In the genomic region with DNA sequence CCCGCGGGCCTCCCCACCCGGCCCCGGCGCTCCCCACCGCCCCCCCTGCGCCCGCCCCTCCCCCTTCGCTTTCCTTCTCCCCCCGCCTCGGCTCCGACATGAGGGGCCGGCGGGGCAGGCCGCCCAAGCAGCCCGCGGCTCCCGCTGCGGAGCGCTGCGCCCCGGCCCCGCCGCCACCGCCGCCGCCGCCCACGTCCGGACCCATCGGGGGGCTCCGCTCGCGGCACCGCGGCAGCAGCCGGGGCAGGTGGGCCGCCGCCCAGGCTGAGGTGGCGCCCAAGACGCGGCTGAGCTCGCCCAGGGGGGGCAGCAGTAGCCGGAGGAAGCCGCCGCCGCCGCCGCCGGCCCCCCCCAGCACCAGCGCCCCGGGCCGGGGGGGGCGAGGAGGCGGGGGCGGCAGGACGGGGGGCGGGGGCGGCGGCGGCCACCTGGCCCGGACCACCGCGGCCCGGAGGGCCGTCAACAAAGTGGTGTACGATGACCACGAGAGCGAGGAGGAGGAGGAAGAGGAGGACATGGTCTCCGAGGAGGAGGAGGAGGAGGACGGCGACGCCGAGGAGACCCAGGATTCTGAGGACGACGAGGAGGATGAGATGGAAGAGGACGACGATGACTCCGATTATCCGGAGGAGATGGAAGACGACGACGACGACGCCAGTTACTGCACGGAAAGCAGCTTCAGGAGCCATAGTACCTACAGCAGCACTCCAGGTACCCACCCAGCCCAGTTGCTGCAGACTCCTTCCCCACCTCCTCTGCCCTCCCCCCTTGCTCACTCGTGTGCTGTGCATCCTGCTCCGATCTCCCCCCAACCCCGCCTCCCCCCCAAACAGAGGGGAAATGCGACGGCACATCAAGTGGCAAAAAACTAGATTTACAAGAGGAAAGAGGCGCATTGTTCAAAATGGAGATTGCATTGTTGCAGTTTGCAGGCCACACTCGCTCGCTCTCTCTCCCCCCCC, we compare ENCODE assay signal across 8 cellular contexts. TPM values are rescaled to one million over a fixed set of nuclear protein-coding genes. Genes with fewer than 3 reads are reported as not detected.
A peak's percentile ranks its signal among the peaks of the same experiment; 100 is the strongest.
DNase-seq lines count a peak whose midpoint lies in the region; ATAC-seq, FAIRE-seq and TF ChIP-seq lines count a peak whose summit lies in the region.
"Not testable (repeated sequence)": the region's sequence is repeated elsewhere in the genome, so short reads cannot be mapped to it uniquely, and the experiment has no call there.

No MANE protein-coding gene starts in this region.

- H2BK15ac ChIP-seq in H1 (ENCODE audit: low read length), result peak overlapping the region; percentile 96; the same call in 1 of the 2 replicates

- ATAC-seq in GM19463 (IDR thresholded peaks at IDR 0.05; ENCODE audit: unreplicated experiment), result peak; percentile 34
- ATAC-seq in HG03460 (IDR thresholded peaks at IDR 0.05; ENCODE audit: unreplicated experiment), result peak; percentile 37

- peak overlapping the region; percentile 99 for H4K8ac ChIP-seq in H1 (ENCODE audit: extremely low read depth, insufficient read depth, low read length)

- peak overlapping the region; percentile 99 for H4K91ac ChIP-seq in H1 (replicated peaks; ENCODE audit: insufficient read length, low read length)

- DNase-seq in OCI-LY7 (ENCODE audit: low spot score) (peak; percentile 75), activated T-cell treated with anti-CD3 and anti-CD28 coated beads for 1 hour (ENCODE audit: low read depth) (peak; percentile 42), H1 (ENCODE audit: low read depth in 1 of 2, low spot score in 2 of 2) (peak in 1 of 2 experiments; percentile 79), lung microvascular endothelial cell (ENCODE audit: low read depth in 2 of 2) (peak; percentile 33 to 38)
- peak; percentile 37 to 50 for DNase-seq in stimulated activated CD4-positive, alpha-beta T cell treated with anti-CD3 and anti-CD28 coated beads, Interleukin-4, amount 100 ng/mL, for 4 hours

- POLR2A ChIA-PET in OCI-LY7 (lab: Charles Lee) (interaction anchor here (1.5 to 1.8 kb wide), 2 partner anchors 11 to 22 kb away, joined by 6 to 17 read pairs; no protein-coding TSS in a partner anchor), H1 (lab: Charles Lee; ENCODE audit: partially characterized antibody) (interaction anchor here (0.7 to 1.7 kb wide), 5 partner anchors 9 to 194 kb away, joined by 3 to 4 read pairs (median 3); no protein-coding TSS in a partner anchor)

- intact Hi-C loops in OCI-LY7 (cut with micrococcal nuclease; ENCODE audit: unreplicated experiment), result loop anchor here (1.0 to 5.0 kb wide), 5 partner anchors 13 to 449 kb away; partner anchors contain the start of genes NOL11 and PITPNC1

- H3K4me2 ChIP-seq in BLaER1 treated with 17β-estradiol and CSF1 and Interleukin-3, amounts not matched to agents 10 nM and 100 nM, result peak overlapping the region; percentile 75 to 96 (median 88); a peak in 21 of 22 replicates
- H3K4me2 ChIP-seq in OCI-LY7 (ENCODE audit: low read length) (peak overlapping the region; percentile 94), H1 (ENCODE audit: insufficient read depth in 1 of 2, low read depth in 2 of 2, low read length in 2 of 2) (peak overlapping the region; percentile 59 to 76)

- peak overlapping the region; percentile 99 for H2BK5ac ChIP-seq in H1 (ENCODE audit: low read depth, low read length)

- H2AFZ ChIP-seq in OCI-LY7 (ENCODE audit: low read length), result not testable (repeated sequence)
- H2AFZ ChIP-seq in H1 (ENCODE audit: low read length), result peak overlapping the region; percentile 77; the same call in 1 of the 2 replicates

- peak overlapping the region; percentile 99; the same call in 1 of the 2 replicates for H2AK5ac ChIP-seq in H1 (ENCODE audit: low read depth, low read length)

- H3K27ac ChIP-seq in BLaER1 treated with 17β-estradiol and CSF1 and Interleukin-3, amounts not matched to agents 10 nM and 100 nM, result peak overlapping the region; percentile 84 to 98 (median 93)
- H3K27ac ChIP-seq in OCI-LY7 (ENCODE audit: low read depth, low read length, poor library complexity, severe bottlenecking) (peak overlapping the region; percentile 89), H1 (ENCODE audit: low read depth, low read length) (peak overlapping the region; percentile 98)

- H3K4me3 ChIP-seq in BLaER1 treated with 17β-estradiol and CSF1 and Interleukin-3, amounts not matched to agents 10 nM and 100 nM, result peak overlapping the region; percentile 76 to 92 (median 80)
- H3K4me3 ChIP-seq in OCI-LY7 (ENCODE audit: low read depth, low read length, poor library complexity, severe bottlenecking) (peak overlapping the region; percentile 88), H1 (ENCODE audit: extremely low read depth in 1 of 4, insufficient read depth in 2 of 4, low read depth in 3 of 4, low read length in 4 of 4) (peak overlapping the region; percentile 54 to 97 (median 90))

- peaks cover 0 to 11% (median 0%) of the 10 kb centered on the region in 11 experiments; a peak in 10 of 22 replicates for H3K36me3 ChIP-seq in BLaER1 treated with 17β-estradiol and CSF1 and Interleukin-3, amounts not matched to agents 10 nM and 100 nM
- peaks cover 42% of the 10 kb centered on the region for H3K36me3 ChIP-seq in OCI-LY7 (ENCODE audit: insufficient read depth, low read length)
- H3K36me3 ChIP-seq in H1 (ENCODE audit: control insufficient read depth in 2 of 4, insufficient read depth in 4 of 4, low read length in 3 of 4), result not testable (repeated sequence)

- not testable (repeated sequence) for TF ChIP-seq RAD21 in H1 (IDR thresholded peaks at IDR 0.05 in 1 of 2, conservative IDR thresholded peaks at IDR 0.05 in 1 of 2; ENCODE audit: low read depth in 2 of 2, low read length in 2 of 2)

- 0% methylated on average over 11 of the region's 94 CpGs; no CpG with 5 or more reads in 1 of the 2 experiments for WGBS in H1 (ENCODE audit: extremely low coverage in 1 of 2, insufficient coverage in 1 of 2, insufficient read length in 1 of 2, insufficient replicate concordance in 2 of 2, low coverage in 1 of 2, low lambda C conversion rate in 2 of 2, missing lambda C conversion rate in 1 of 2), 2 experiments

- TF ChIP-seq CTCF in OCI-LY7 (conservative IDR thresholded peaks at IDR 0.05; ENCODE audit: low read length); H1 (IDR thresholded peaks at IDR 0.05; ENCODE audit: control extremely low read depth in 1 of 3, insufficient read depth in 1 of 3, low read depth in 1 of 3, low read length in 3 of 3): not testable (repeated sequence)

- H3K4me1 ChIP-seq in BLaER1 treated with 17β-estradiol and CSF1 and Interleukin-3, amounts not matched to agents 10 nM and 100 nM, result peaks cover 27 to 58% (median 44%) of the 10 kb centered on the region in 10 experiments
- H3K4me1 ChIP-seq in OCI-LY7 (ENCODE audit: insufficient read depth, low read length, poor library complexity, severe bottlenecking), result peaks cover 68% of the 10 kb centered on the region
- not testable (repeated sequence) for H3K4me1 ChIP-seq in H1 (replicated peaks in 1 of 4; ENCODE audit: control insufficient read depth in 3 of 4, insufficient read depth in 4 of 4, low read length in 3 of 4)

- peaks cover 15 to 44% (median 40%) of the 10 kb centered on the region in 11 experiments; a peak in 20 of 22 replicates for H4K20me1 ChIP-seq in BLaER1 treated with 17β-estradiol and CSF1 and Interleukin-3, amounts not matched to agents 10 nM and 100 nM
- H4K20me1 ChIP-seq in OCI-LY7 (ENCODE audit: insufficient read depth, low read length), result peaks cover 15% of the 10 kb centered on the region
- not testable (repeated sequence) for H4K20me1 ChIP-seq in H1 (replicated peaks in 1 of 2; ENCODE audit: control insufficient read depth in 1 of 2, insufficient read depth in 2 of 2, low read length in 2 of 2)

- not testable (repeated sequence) for H3K23ac ChIP-seq in H1 (ENCODE audit: insufficient read length)

- CTCF ChIA-PET in OCI-LY7 (lab: Charles Lee; ENCODE audit: unreplicated experiment), result not testable (repeated sequence)
- CTCF ChIA-PET in H1 (lab: Charles Lee; ENCODE audit: partially characterized antibody), result interaction anchor here (1.1 to 8.0 kb wide), 2 partner anchors 18 to 23 kb away, joined by 3 to 78 read pairs; no protein-coding TSS in a partner anchor

- not testable (repeated sequence) for H3K9me2 ChIP-seq in OCI-LY7 (ENCODE audit: insufficient read depth, low read length)

- H3K9ac ChIP-seq in BLaER1 treated with 17β-estradiol and CSF1 and Interleukin-3, amounts not matched to agents 10 nM and 100 nM, result peak overlapping the region; percentile 85 to 95 (median 92)
- H3K9ac ChIP-seq in H1 (replicated peaks in 1 of 4; ENCODE audit: extremely low read depth in 1 of 4, low read depth in 3 of 4, low read length in 3 of 4), result peak overlapping the region; percentile 86 to 99 (median 93)

- not testable (repeated sequence) for TF ChIP-seq EP300 in H1 (IDR thresholded peaks at IDR 0.05; ENCODE audit: borderline replicate concordance in 1 of 2, low read depth in 2 of 2, low read length in 2 of 2)

- peak in 1 of 2 experiments; percentile 54; a peak in 2 of 3 replicates for TF ChIP-seq POLR2A in H1 (IDR thresholded peaks at IDR 0.05; ENCODE audit: control extremely low read depth in 1 of 2, low read depth in 2 of 2, low read length in 2 of 2)

- not testable (repeated sequence) for BruUV-seq in OCI-LY7 (replicated peaks; lab: Mats Ljungman, UMichigan)

- H2BK20ac ChIP-seq in H1 (ENCODE audit: low read length), result not testable (repeated sequence)

- not testable (repeated sequence) for H3K9me3 ChIP-seq in BLaER1 treated with 17β-estradiol and CSF1 and Interleukin-3, amounts not matched to agents 10 nM and 100 nM (replicated peaks in 1 of 11); OCI-LY7 (ENCODE audit: low read length); H1 (ENCODE audit: insufficient read depth in 2 of 2, low read depth in 1 of 2, low read length in 1 of 2)

- H2BK12ac ChIP-seq in H1 (ENCODE audit: low read depth, low read length), result peak overlapping the region; percentile 99; the same call in 1 of the 2 replicates

- FAIRE-seq in H1 (lab: Jason Lieb, UNC), result not testable (repeated sequence)

- H4K5ac ChIP-seq in H1 (ENCODE audit: insufficient read length, low read depth, low read length), result peak overlapping the region; percentile 100

- peak overlapping the region; percentile 91 for H3K4ac ChIP-seq in H1 (replicated peaks; ENCODE audit: insufficient read length, low read depth, low read length)

- H3K56ac ChIP-seq in H1 (replicated peaks; ENCODE audit: insufficient read length, low read depth, low read length), result peak overlapping the region; percentile 97

- not testable (repeated sequence) for H3K79me1 ChIP-seq in H1 (ENCODE audit: low read depth, low read length)

- H3K18ac ChIP-seq in H1 (ENCODE audit: extremely low read depth, low read length), result peak overlapping the region; percentile 100

- peak overlapping the region; percentile 98 for H2BK120ac ChIP-seq in H1 (replicated peaks; ENCODE audit: low read depth, low read length)

- H3K27me3 ChIP-seq in BLaER1 treated with 17β-estradiol and CSF1 and Interleukin-3, amounts not matched to agents 10 nM and 100 nM; H1 (replicated peaks in 1 of 4; ENCODE audit: control insufficient read depth in 3 of 4, extremely low read depth in 1 of 4, insufficient read depth in 3 of 4, low read length in 3 of 4): not testable (repeated sequence)

- not testable (repeated sequence) for H3K23me2 ChIP-seq in H1 (ENCODE audit: low read depth, low read length)

- peaks cover 45% of the 10 kb centered on the region for H3K79me2 ChIP-seq in OCI-LY7 (ENCODE audit: insufficient read depth, low read depth, low read length)
- H3K79me2 ChIP-seq in H1 (ENCODE audit: control insufficient read depth in 1 of 2, insufficient read depth in 2 of 2, low read length in 2 of 2), result peaks cover 37 to 49% of the 10 kb centered on the region in 2 experiments

- H3K14ac ChIP-seq in H1 (ENCODE audit: insufficient read length), result peak overlapping the region; percentile 25

RNA-seq across cellular contexts. Expression of gene BPTF, which starts 0.6 kb away (rescaled TPM):
- total RNA-seq in OCI-LY7 (2014; rRNA removed; shearing (Covaris generic)), result 86.1 and 104 TPM in 2 replicates
- 211 and 212 TPM in 2 replicates for total RNA-seq in OCI-LY7 (2022)
- total RNA-seq in H1 (2021; fragmentation: NEBNext Ultra II Directional; extraction: Animal tissue kit (Norgen Biotek cat#: 25700)), result 223 and 228 TPM in 2 replicates
- polyA plus RNA-seq in H1 (2011; rRNA removed), result 86.0 and 107 TPM in 2 replicates
- polyA plus RNA-seq in H1 (2011; cell fraction: cytosol; rRNA removed), result 77.6 TPM
- 284 TPM for polyA plus RNA-seq in H1 (2011; cell fraction: nucleus; rRNA removed)
- 124 to 166 TPM (median 143 TPM) in 4 replicates for polyA plus RNA-seq in H1 (2012, experiment 1 of 2)
- 6.0 TPM for polyA plus RNA-seq in H1 (2012, experiment 2 of 2)
- 130 TPM for polyA plus RNA-seq in H1 (2013, experiment 1 of 2)
- polyA plus RNA-seq in H1 (2013, experiment 2 of 2), result 114 TPM
- 286 and 392 TPM in 2 replicates for polyA minus RNA-seq in H1 (2011; rRNA and poly(A)+ RNA removed)
- polyA minus RNA-seq in H1 (2011; cell fraction: cytosol; rRNA and poly(A)+ RNA removed), result 97.2 TPM
- polyA minus RNA-seq in H1 (2011; cell fraction: nucleus; rRNA and poly(A)+ RNA removed), result 357 TPM
- total RNA-seq in lung microvascular endothelial cell, result 18.3 and 31.3 TPM in 2 replicates
